In the genomic region with DNA sequence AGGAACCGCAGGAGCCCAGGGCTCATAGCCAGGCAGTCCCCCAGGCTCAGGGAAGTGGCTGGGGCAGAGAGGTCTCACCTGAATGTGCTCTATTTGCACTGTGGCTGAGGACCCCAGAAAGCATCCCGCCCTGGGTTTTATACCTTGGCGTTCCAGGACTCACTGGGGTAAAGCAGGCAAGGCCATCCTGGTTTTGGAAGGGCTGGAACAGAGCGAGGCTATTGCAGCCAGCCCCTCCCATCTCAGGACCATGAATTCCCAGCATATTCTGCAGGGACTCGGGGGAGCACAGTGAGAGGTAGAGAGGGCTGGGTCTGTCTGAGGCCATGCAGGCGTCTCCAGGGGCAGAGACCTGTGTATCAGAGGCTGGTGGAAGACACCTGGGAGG, we compare ENCODE assay signal across 18 cellular contexts.
DNase-seq lines count a peak whose midpoint lies in the region; ATAC-seq and TF ChIP-seq lines count a peak whose summit lies in the region.
"Had no signal": no experiment of that assay in that cellular context is flagged by ENCODE, and none has a peak within 500 bp of the region (broad histone marks: within the 10 kb centered on the region; RNA-seq: fewer than 3 reads in every experiment).

No MANE protein-coding gene starts in this region.

- H3K4me2 ChIP-seq in mesendoderm (ENCODE audit: low read length) (no peak overlapping the region), osteoblast (ENCODE audit: insufficient read depth, low read length) (no peak overlapping the region)

- no peak overlapping the region for H2BK5ac ChIP-seq in mesendoderm (ENCODE audit: low read length)

- no peak for TF ChIP-seq POLR2A in esophagus muscularis mucosa (IDR thresholded peaks at IDR 0.05; ENCODE audit: low read depth)

- TF ChIP-seq CTCF in WTC11 (IDR thresholded peaks at IDR 0.05) (no peak), upper lobe of right lung (IDR thresholded peaks at IDR 0.05) (no peak), osteoblast (IDR thresholded peaks at IDR 0.05; ENCODE audit: extremely low read depth, low read depth, low read length) (no peak), esophagus muscularis mucosa (IDR thresholded peaks at IDR 0.05) (no peak)

- H3K9ac ChIP-seq in mesendoderm (ENCODE audit: low read length), result no peak overlapping the region
- H3K9ac ChIP-seq: GM23248 had no signal

- H3K4me1 ChIP-seq in mesendoderm (ENCODE audit: control insufficient read depth, low read depth, low read length) (no peaks in the 10 kb centered on the region), upper lobe of right lung (no peaks in the 10 kb centered on the region), osteoblast (ENCODE audit: insufficient read depth, low read length) (no peaks in the 10 kb centered on the region), esophagus muscularis mucosa (peaks cover 0 to 8% (median 0%) of the 10 kb centered on the region in 4 donors)

- no peak overlapping the region for H3K4me3 ChIP-seq in mesendoderm (ENCODE audit: low read length)
- H3K4me3 ChIP-seq in upper lobe of right lung, result no peak overlapping the region
- no peak overlapping the region for H3K4me3 ChIP-seq in osteoblast (ENCODE audit: insufficient read depth, low read length)
- no peak overlapping the region for H3K4me3 ChIP-seq in esophagus muscularis mucosa
- H3K4me3 ChIP-seq: GM23248 had no signal

- no peak overlapping the region for H4K8ac ChIP-seq in mesendoderm (ENCODE audit: low read depth, low read length)

- no peaks in the 10 kb centered on the region for H3K27me3 ChIP-seq in mesendoderm (ENCODE audit: insufficient read depth, low read length, poor library complexity)
- no peaks in the 10 kb centered on the region for H3K27me3 ChIP-seq in upper lobe of right lung
- no peaks in the 10 kb centered on the region for H3K27me3 ChIP-seq in osteoblast (ENCODE audit: insufficient read depth, low read length)
- peaks cover 0 to 41% (median 0%) of the 10 kb centered on the region in 4 donors for H3K27me3 ChIP-seq in esophagus muscularis mucosa

- peak; percentile 15 for ATAC-seq in stimulated activated naive CD8-positive, alpha-beta T cell treated with anti-CD3 and anti-CD28 coated beads, Interleukin-15, Interleukin-2, amounts not matched to agents 100 U/mL and 50 U/mL, for 24 hours
- no peak for ATAC-seq in stimulated activated naive CD8-positive, alpha-beta T cell treated with anti-CD3 and anti-CD28 coated beads, Interleukin-15, amount 100 ng/mL, for 72 hours
- ATAC-seq in WTC11, result peak; percentile 81
- no peak for ATAC-seq in upper lobe of right lung
- no peak for ATAC-seq in left cardiac atrium
- ATAC-seq: CD8-positive, alpha-beta T cell had no signal

- POLR2A ChIA-PET in WTC11 (lab: Charles Lee), result no interaction called here

- H3K36me3 ChIP-seq in mesendoderm (ENCODE audit: control insufficient read depth, insufficient read depth, low read length), result no peaks in the 10 kb centered on the region
- H3K36me3 ChIP-seq in upper lobe of right lung, result no peaks in the 10 kb centered on the region
- no peaks in the 10 kb centered on the region for H3K36me3 ChIP-seq in osteoblast (ENCODE audit: insufficient read depth, low read length)
- H3K36me3 ChIP-seq in esophagus muscularis mucosa, result no peaks in the 10 kb centered on the region

- H3K9me3 ChIP-seq in upper lobe of right lung, result no peaks in the 10 kb centered on the region
- no peaks in the 10 kb centered on the region for H3K9me3 ChIP-seq in osteoblast (ENCODE audit: low read depth, low read length)
- H3K9me3 ChIP-seq in esophagus muscularis mucosa, result peaks cover 0 to 5% (median 0%) of the 10 kb centered on the region in 4 donors

- H3K56ac ChIP-seq in mesendoderm (ENCODE audit: low read length), result peak overlapping the region; percentile 36

- H3K4me1 Mint-ChIP-seq in stimulated activated naive CD8-positive, alpha-beta T cell treated with anti-CD3 and anti-CD28 coated beads, Interleukin-15, amount 100 ng/mL, for 72 hours, result peaks cover 14% of the 10 kb centered on the region
- H3K4me1 Mint-ChIP-seq in WTC11, result peaks cover 18% of the 10 kb centered on the region
- H3K4me1 Mint-ChIP-seq: B cell, CD14-positive monocyte, IgD-negative memory B cell had no signal

- no peaks in the 10 kb centered on the region for H3K9me3 Mint-ChIP-seq in stimulated activated naive CD8-positive, alpha-beta T cell treated with anti-CD3 and anti-CD28 coated beads, Interleukin-15, amount 100 ng/mL, for 72 hours
- peaks cover 3% of the 10 kb centered on the region; the same call in 1 of the 2 replicates for H3K9me3 Mint-ChIP-seq in WTC11
- H3K9me3 Mint-ChIP-seq: CD8-positive, alpha-beta T cell; H9 had no signal

- no peak overlapping the region for H4K5ac ChIP-seq in mesendoderm (ENCODE audit: low read length)

- TF ChIP-seq EP300 in esophagus muscularis mucosa (IDR thresholded peaks at IDR 0.05), result no peak

- no peak overlapping the region for H3K23ac ChIP-seq in mesendoderm (ENCODE audit: low read length)

- no peak overlapping the region for H3K4me3 Mint-ChIP-seq in stimulated activated naive CD8-positive, alpha-beta T cell treated with anti-CD3 and anti-CD28 coated beads, Interleukin-15, amount 100 ng/mL, for 72 hours
- no peak overlapping the region for H3K4me3 Mint-ChIP-seq in WTC11
- H3K4me3 Mint-ChIP-seq: B cell; CD8-positive, alpha-beta T cell; H9; IgD-negative memory B cell had no signal

- no peaks in the 10 kb centered on the region for H3K79me1 ChIP-seq in mesendoderm (ENCODE audit: low read length)

- H3K36me3 Mint-ChIP-seq in WTC11, result no peaks in the 10 kb centered on the region
- H3K36me3 Mint-ChIP-seq: CD14-positive monocyte; CD8-positive, alpha-beta T cell; IgD-negative memory B cell had no signal

- H2BK15ac ChIP-seq in mesendoderm (replicated peaks; ENCODE audit: low read depth), result no peak overlapping the region

- no peak overlapping the region for H3K27ac ChIP-seq in mesendoderm (ENCODE audit: low read depth, low read length)
- H3K27ac ChIP-seq in upper lobe of right lung, result no peak overlapping the region
- H3K27ac ChIP-seq in osteoblast (ENCODE audit: low read depth, low read length), result no peak overlapping the region
- H3K27ac ChIP-seq in esophagus muscularis mucosa (replicated peaks in 1 of 4), result no peak overlapping the region
- H3K27ac ChIP-seq: GM23248 had no signal

- H2BK120ac ChIP-seq in mesendoderm (ENCODE audit: low read depth, low read length), result no peak overlapping the region

- CTCF ChIA-PET in WTC11 (lab: Charles Lee), result no interaction called here

- H3K27ac Mint-ChIP-seq in stimulated activated naive CD8-positive, alpha-beta T cell treated with anti-CD3 and anti-CD28 coated beads, Interleukin-15, amount 100 ng/mL, for 72 hours, result no peak overlapping the region
- no peak overlapping the region for H3K27ac Mint-ChIP-seq in WTC11
- H3K27ac Mint-ChIP-seq: B cell; CD14-positive monocyte; CD8-positive, alpha-beta T cell; H9; IgD-negative memory B cell had no signal

- no peak overlapping the region for H2AK5ac ChIP-seq in mesendoderm (ENCODE audit: low read length)

- H2AFZ ChIP-seq in osteoblast (ENCODE audit: low read length), result no peak overlapping the region
- H2AFZ ChIP-seq: GM23248 had no signal

- peaks cover 95% of the 10 kb centered on the region for H3K27me3 Mint-ChIP-seq in stimulated activated naive CD8-positive, alpha-beta T cell treated with anti-CD3 and anti-CD28 coated beads, Interleukin-15, amount 100 ng/mL, for 72 hours
- H3K27me3 Mint-ChIP-seq in WTC11 (ENCODE audit: low read depth), result no peaks in the 10 kb centered on the region

- WGBS in mesendoderm (ENCODE audit: extremely low coverage, insufficient coverage, low lambda C conversion rate), result no CpG with 5 or more reads among the region's 6 CpGs
- 87% methylated on average over 6 of the region's 6 CpGs for WGBS in esophagus muscularis mucosa

- no peak overlapping the region for H3K18ac ChIP-seq in mesendoderm (ENCODE audit: low read length)

- intact Hi-C loops in upper lobe of right lung (cut with DNase I), result no loop called here
- intact Hi-C loops in esophagus muscularis mucosa (cut with DNase I), result no loop called here
- intact Hi-C loops in left cardiac atrium (cut with DNase I), result no loop called here

- no peak overlapping the region for H3K4ac ChIP-seq in mesendoderm (ENCODE audit: low read depth, low read length)

- no peaks in the 10 kb centered on the region for H3K79me2 ChIP-seq in mesendoderm (ENCODE audit: control insufficient read depth, insufficient read depth, low read length)
- H3K79me2 ChIP-seq in osteoblast (ENCODE audit: insufficient read depth, low read length), result no peaks in the 10 kb centered on the region

- no peaks in the 10 kb centered on the region for H4K20me1 ChIP-seq in osteoblast (ENCODE audit: insufficient read depth, low read length)

- DNase-seq in stimulated activated naive CD8-positive, alpha-beta T cell treated with anti-CD3 and anti-CD28 coated beads, Interleukin-15, Interleukin-2, amounts not matched to agents 100 U/mL and 50 U/mL, for 24 hours, result no peak
- DNase-seq in stimulated activated naive CD8-positive, alpha-beta T cell treated with anti-CD3 and anti-CD28 coated beads, Interleukin-15, amount 100 ng/mL, for 72 hours, result no peak
- DNase-seq in WTC11 (ENCODE audit: low spot score), result no peak
- DNase-seq in mesendoderm, result peak; percentile 40
- DNase-seq in upper lobe of right lung, result peak; percentile 12
- no peak for DNase-seq in osteoblast (ENCODE audit: insufficient read length, low spot score, missing footprints)
- DNase-seq in esophagus muscularis mucosa (ENCODE audit: extremely low spot score), result no peak
- no peak for DNase-seq in left cardiac atrium
- DNase-seq: COR-L47, DMS153, DMS79 treated with DMSO at 0.1 percent for 48 hours, EL, GM23248, H9 had no signal

TF ChIP-seq in WTC11, 78 proteins besides CTCF, POLR2A, EP300 and RAD21 (continues in another document):
- no peak for TF ChIP-seq ZNF317 (CRISPR knock-in tag; IDR thresholded peaks at IDR 0.05; ENCODE audit: borderline replicate concordance, low read depth)
- TF ChIP-seq NFATC4 (CRISPR knock-in tag; IDR thresholded peaks at IDR 0.05), result no peak
- TF ChIP-seq NR1H2 (CRISPR knock-in tag; IDR thresholded peaks at IDR 0.05), result no peak
- TF ChIP-seq, protein P1, sequence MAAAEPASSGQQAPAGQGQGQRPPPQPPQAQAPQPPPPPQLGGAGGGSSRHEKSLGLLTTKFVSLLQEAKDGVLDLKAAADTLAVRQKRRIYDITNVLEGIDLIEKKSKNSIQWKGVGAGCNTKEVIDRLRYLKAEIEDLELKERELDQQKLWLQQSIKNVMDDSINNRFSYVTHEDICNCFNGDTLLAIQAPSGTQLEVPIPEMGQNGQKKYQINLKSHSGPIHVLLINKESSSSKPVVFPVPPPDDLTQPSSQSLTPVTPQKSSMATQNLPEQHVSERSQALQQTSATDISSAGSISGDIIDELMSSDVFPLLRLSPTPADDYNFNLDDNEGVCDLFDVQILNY (CRISPR knock-in tag; IDR thresholded peaks at IDR 0.05), result no peak
- TF ChIP-seq NFE2L1 (CRISPR knock-in tag; IDR thresholded peaks at IDR 0.05), result no peak
- TF ChIP-seq ATF1 (CRISPR knock-in tag; IDR thresholded peaks at IDR 0.05), result no peak
- no peak for TF ChIP-seq NFYB (CRISPR knock-in tag; conservative IDR thresholded peaks at IDR 0.05; ENCODE audit: low read depth)
- no peak for TF ChIP-seq IRF2 (CRISPR knock-in tag; IDR thresholded peaks at IDR 0.05; ENCODE audit: borderline replicate concordance, low read depth)

Comparison
In these comparisons a context has a peak if more than half of its experiments do, and no peak if none do; other contexts are left out.
1. ATAC-seq: peak in stimulated activated naive CD8-positive, alpha-beta T cell treated with anti-CD3 and anti-CD28 coated beads, Interleukin-15, Interleukin-2, amounts not matched to agents 100 U/mL and 50 U/mL, for 24 hours (single experiment) and WTC11 (single experiment); none in stimulated activated naive CD8-positive, alpha-beta T cell treated with anti-CD3 and anti-CD28 coated beads, Interleukin-15, amount 100 ng/mL, for 72 hours (single experiment), upper lobe of right lung (single experiment) and left cardiac atrium (0 of 2).
2. DNase-seq: peak in mesendoderm (single experiment) and upper lobe of right lung (single experiment); none in stimulated activated naive CD8-positive, alpha-beta T cell treated with anti-CD3 and anti-CD28 coated beads, Interleukin-15, Interleukin-2, amounts not matched to agents 100 U/mL and 50 U/mL, for 24 hours (single experiment), stimulated activated naive CD8-positive, alpha-beta T cell treated with anti-CD3 and anti-CD28 coated beads, Interleukin-15, amount 100 ng/mL, for 72 hours (0 of 2), WTC11 (single experiment), osteoblast (single experiment), esophagus muscularis mucosa (single experiment) and left cardiac atrium (single experiment).